Comparison of ENCODE assay signal across 18 cellular contexts in genomic region chr6:39610229-39610628, GRCh38.
A peak's percentile ranks its signal among the peaks of the same experiment; 100 is the strongest.
DNase-seq lines count a peak whose midpoint lies in the region; ATAC-seq, FAIRE-seq and TF ChIP-seq lines count a peak whose summit lies in the region.
"Had no signal": no experiment of that assay in that cellular context is flagged by ENCODE, and none has a peak within 500 bp of the region (broad histone marks: within the 10 kb centered on the region; RNA-seq: fewer than 3 reads in every experiment).

No MANE protein-coding gene starts in this region.

- DNase-seq in HFF-Myc (ENCODE audit: extremely low read depth, low read depth) (peak; percentile 35), dedifferentiated amniotic fluid mesenchymal stem cell (ENCODE audit: extremely low spot score) (peak; percentile 22), left kidney (ENCODE audit: low read depth, low spot score) (peak; percentile 77), small intestine (no peak), NCI-H69 (lab: John Stamatoyannopoulos, UW) (no peak), H54 (ENCODE audit: insufficient read length, low spot score) (no peak)
- DNase-seq: activated CD8-positive, alpha-beta memory T cell treated with anti-CD3 and anti-CD28 coated beads, Interleukin-2, amount 50 U/mL, for 4 hours; CD4-positive, CD25-positive, alpha-beta regulatory T cell; EL; erythroblast; NCI-H187; NCI-H526; Peyer's patch; posterior cingulate gyrus; T-helper 1 cell had no signal

- no peak overlapping the region for H3K27ac ChIP-seq in small intestine (ENCODE audit: low read depth in 1 of 2, low read length in 1 of 2)

- 14 to 28% (median 15%) methylated on average over 3 of the region's 3 CpGs for WGBS in small intestine, 3 donors

- no peaks in the 10 kb centered on the region for H3K9me3 ChIP-seq in small intestine (ENCODE audit: control insufficient read depth, low read depth)
- H3K9me3 ChIP-seq: Peyer's patch had no signal

- no peak for TF ChIP-seq CTCF in HFF-Myc (IDR thresholded peaks at IDR 0.05; ENCODE audit: low read depth, low read length, missing control alignments)

- ATAC-seq in HG03571 (IDR thresholded peaks at IDR 0.05; ENCODE audit: unreplicated experiment) = no peak
- ATAC-seq: activated naive CD4-positive, alpha-beta T cell treated with anti-CD3 and anti-CD28 coated beads, Interleukin-2, amount 50 U/mL, for 72 hours had no signal

- no peaks in the 10 kb centered on the region for H3K36me3 ChIP-seq in small intestine (ENCODE audit: control insufficient read depth in 2 of 2, insufficient read depth in 2 of 2, low read length in 2 of 2)
- H3K36me3 ChIP-seq: Peyer's patch had no signal

- no peak for TF ChIP-seq POLR2A in H54 (IDR thresholded peaks at IDR 0.05; ENCODE audit: low read depth, low read length)

- H3K4me3 ChIP-seq in HFF-Myc (replicated peaks; ENCODE audit: low read depth, low read length) (no peak overlapping the region), small intestine (ENCODE audit: low read depth in 1 of 2, low read length in 2 of 2) (no peak overlapping the region)
- H3K4me3 ChIP-seq: Peyer's patch had no signal

- FAIRE-seq in small intestine (lab: Jason Lieb, UNC) (peak; percentile 39), H54 (lab: Jason Lieb, UNC) (no peak)
- FAIRE-seq: GM12891 had no signal

- H3K27me3 ChIP-seq in small intestine (ENCODE audit: control insufficient read depth in 2 of 2, insufficient read depth in 2 of 2, low read length in 2 of 2) = no peaks in the 10 kb centered on the region
- H3K27me3 ChIP-seq: Peyer's patch had no signal

- no peaks in the 10 kb centered on the region for H3K4me1 ChIP-seq in small intestine (ENCODE audit: control insufficient read depth in 2 of 2, insufficient read depth in 1 of 2, low read depth in 1 of 2, low read length in 1 of 2)
- H3K4me1 ChIP-seq: Peyer's patch had no signal

Comparison
In these comparisons a context has a peak if more than half of its experiments do, and no peak if none do; other contexts are left out.
1. DNase-seq: peak in HFF-Myc (single experiment), dedifferentiated amniotic fluid mesenchymal stem cell (single experiment) and left kidney (single experiment); none in small intestine (single experiment), NCI-H69 (single experiment) and H54 (single experiment).